18 cellular contexts compared by ENCODE assay signal in the genomic region with DNA sequence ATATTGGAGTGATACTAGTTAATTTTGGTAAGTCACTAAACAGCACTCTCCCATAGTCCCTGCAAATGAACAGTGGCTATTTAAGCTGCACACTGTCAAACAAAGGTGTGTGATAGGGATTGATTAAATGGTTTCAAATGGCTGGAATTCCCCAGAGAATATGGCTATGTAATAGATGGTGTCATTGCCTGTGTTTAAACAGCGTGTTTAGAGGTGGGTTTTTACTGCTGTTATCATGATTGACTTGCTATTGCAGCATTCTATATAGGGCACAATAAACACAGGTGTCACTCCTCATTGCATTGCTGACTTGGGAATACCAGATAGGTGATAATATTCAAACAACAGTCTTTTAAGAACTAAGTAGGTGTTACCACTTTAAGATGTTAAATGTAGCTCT.
A peak's percentile ranks its signal among the peaks of the same experiment; 100 is the strongest.
DNase-seq lines count a peak whose midpoint lies in the region; ATAC-seq and FAIRE-seq lines count a peak whose summit lies in the region.
"Had no signal": no experiment of that assay in that cellular context is flagged by ENCODE, and none has a peak within 500 bp of the region (broad histone marks: within the 10 kb centered on the region; RNA-seq: fewer than 3 reads in every experiment).

No MANE protein-coding gene starts in this region.

- H3K36me3 ChIP-seq in aorta (ENCODE audit: control insufficient read depth in 1 of 2, insufficient read depth in 2 of 2, low read length in 1 of 2), result no peaks in the 10 kb centered on the region
- H3K36me3 ChIP-seq: SJCRH30 had no signal

- intact Hi-C loops in aorta (cut with DNase I), result no loop called here

- no peak overlapping the region for H3K27ac ChIP-seq in aorta (ENCODE audit: low read depth in 1 of 2, low read length in 2 of 2)
- H3K27ac ChIP-seq: SJCRH30 had no signal

- H3K4me3 ChIP-seq in aorta (ENCODE audit: low read length in 2 of 2), result no peak overlapping the region
- H3K4me3 ChIP-seq: SJCRH30 had no signal

- H3K9me3 ChIP-seq in aorta (ENCODE audit: control insufficient read depth, low read length), result no peaks in the 10 kb centered on the region
- H3K9me3 ChIP-seq: SJCRH30 had no signal

- FAIRE-seq in islet of Langerhans (lab: Jason Lieb, UNC), result peak; percentile 88
- FAIRE-seq in urothelium cell line (lab: Jason Lieb, UNC), result peak; percentile 86
- FAIRE-seq in HTR-8/SVneo (lab: Jason Lieb, UNC), result no peak
- FAIRE-seq: GM12891, H1, HepG2 had no signal

- DNase-seq in NCI-H82 (lab: John Stamatoyannopoulos, UW) (peak; percentile 15), NCI-H82 treated with DMSO at 0.1 percent for 48 hours (lab: John Stamatoyannopoulos, UW; ENCODE audit: unreplicated experiment) (no peak), NCI-H69 (lab: John Stamatoyannopoulos, UW) (peak; percentile 96), urothelium cell line (ENCODE audit: low spot score) (no peak), aorta (no peak), HTR-8/SVneo (ENCODE audit: insufficient read length, low spot score) (no peak)
- DNase-seq: DMS 273 treated with DMSO at 0.1 percent for 48 hours, EL, NCI-H2029 treated with DMSO at 0.1 percent for 48 hours, NCI-H226, NCI-H774, SJCRH30 had no signal

- ATAC-seq in HG03280 (IDR thresholded peaks at IDR 0.05; ENCODE audit: unreplicated experiment), result no peak
- ATAC-seq in aorta (ENCODE audit: low FRiP score), result no peak
- ATAC-seq: HepG2, Panc1 had no signal

- H3K4me1 ChIP-seq in aorta (ENCODE audit: control insufficient read depth in 1 of 2, insufficient read depth in 2 of 2, low read length in 2 of 2), result no peaks in the 10 kb centered on the region
- H3K4me1 ChIP-seq: SJCRH30 had no signal

- no peaks in the 10 kb centered on the region for H3K27me3 ChIP-seq in aorta (ENCODE audit: control insufficient read depth in 1 of 2, insufficient read depth in 2 of 2, low read length in 1 of 2)
- H3K27me3 ChIP-seq: SJCRH30 had no signal

- WGBS in aorta, 2 donors, result 60 to 63% methylated on average over 1 of the region's 1 CpG

Comparison
In these comparisons a context has a peak if more than half of its experiments do, and no peak if none do; other contexts are left out.
1. DNase-seq: peak in NCI-H82 (single experiment) and NCI-H69 (single experiment); none in NCI-H82 treated with DMSO at 0.1 percent for 48 hours (single experiment), urothelium cell line (single experiment), aorta (0 of 2) and HTR-8/SVneo (single experiment).